Comparison of ENCODE assay signal across 9 cellular contexts in the genomic region with DNA sequence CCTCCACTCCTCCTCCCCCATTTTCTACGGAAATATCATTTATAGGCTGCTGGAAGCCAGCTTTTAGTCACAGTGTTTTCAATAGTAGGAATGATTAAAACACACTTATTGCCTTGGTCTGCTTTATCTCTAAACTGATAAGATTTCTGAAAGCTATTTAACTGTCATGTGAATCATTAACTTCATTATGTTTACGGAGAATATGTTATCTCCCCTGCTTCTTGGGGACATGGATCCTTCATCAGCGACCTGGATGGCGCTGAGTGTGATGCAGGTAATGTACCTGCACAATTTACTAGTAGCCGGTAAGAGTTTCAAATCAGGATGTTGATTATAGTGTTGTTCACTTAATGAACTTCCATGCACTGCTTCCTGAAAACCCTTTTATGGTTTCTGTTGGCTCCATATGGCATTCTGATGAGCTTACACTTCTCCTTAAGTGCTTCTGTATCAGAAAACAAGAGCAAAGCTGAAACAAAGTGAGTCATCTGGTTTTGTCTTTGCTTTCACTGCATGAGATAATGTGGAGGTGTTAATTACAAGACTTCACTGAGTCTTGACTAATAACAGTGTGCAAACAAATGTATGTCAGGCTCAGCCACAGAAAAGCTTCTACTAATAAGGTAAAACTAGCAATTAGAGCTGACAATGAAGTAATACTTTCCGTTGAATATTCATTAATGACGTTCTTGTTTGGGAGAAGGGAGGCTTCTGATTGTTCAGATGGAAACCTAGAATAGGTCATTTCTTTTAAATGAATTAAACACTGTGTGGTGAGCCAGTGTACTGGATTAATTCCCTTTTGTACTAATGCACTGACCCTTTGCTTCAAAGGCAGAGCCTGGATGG.
DNase-seq lines count a peak whose midpoint lies in the region; ATAC-seq and TF ChIP-seq lines count a peak whose summit lies in the region.
"Had no signal": no experiment of that assay in that cellular context is flagged by ENCODE, and none has a peak within 500 bp of the region (broad histone marks: within the 10 kb centered on the region; RNA-seq: fewer than 3 reads in every experiment).

No MANE protein-coding gene starts in this region.

- no peaks in the 10 kb centered on the region for H3K9me3 Mint-ChIP-seq in activated CD4-positive, alpha-beta T cell treated with anti-CD3 and anti-CD28 coated beads, Interleukin-2, amount 10 ng/mL, durations not matched to agents 24 days and 14 days
- H3K9me3 Mint-ChIP-seq: memory B cell had no signal

- no peaks in the 10 kb centered on the region for H3K36me3 Mint-ChIP-seq in activated CD4-positive, alpha-beta T cell treated with anti-CD3 and anti-CD28 coated beads, Interleukin-2, amount 10 ng/mL, durations not matched to agents 24 days and 14 days (ENCODE audit: low read depth)
- H3K36me3 Mint-ChIP-seq: memory B cell had no signal

- TF ChIP-seq CTCF in right atrium auricular region (IDR thresholded peaks at IDR 0.05) = no peak
- no peak for TF ChIP-seq CTCF in esophagus squamous epithelium (IDR thresholded peaks at IDR 0.05)

- H3K36me3 ChIP-seq in right atrium auricular region (no peaks in the 10 kb centered on the region), esophagus squamous epithelium (no peaks in the 10 kb centered on the region)

- WGBS in esophagus squamous epithelium, 2 donors = 60 to 66% methylated on average over 7 of the region's 7 CpGs

- H3K4me3 ChIP-seq in right atrium auricular region (no peak overlapping the region), esophagus squamous epithelium (no peak overlapping the region)

- H3K4me1 ChIP-seq in right atrium auricular region = peaks cover 0 to 50% of the 10 kb centered on the region in 2 donors
- peaks cover 0 to 37% (median 18%) of the 10 kb centered on the region in 3 donors for H3K4me1 ChIP-seq in esophagus squamous epithelium

- no peak overlapping the region for H3K4me3 Mint-ChIP-seq in activated CD4-positive, alpha-beta T cell treated with anti-CD3 and anti-CD28 coated beads, Interleukin-2, amount 10 ng/mL, durations not matched to agents 24 days and 14 days
- H3K4me3 Mint-ChIP-seq: memory B cell had no signal

- no peaks in the 10 kb centered on the region for H3K27me3 Mint-ChIP-seq in activated CD4-positive, alpha-beta T cell treated with anti-CD3 and anti-CD28 coated beads, Interleukin-2, amount 10 ng/mL, durations not matched to agents 24 days and 14 days
- H3K27me3 Mint-ChIP-seq: memory B cell had no signal

- peaks cover 2% of the 10 kb centered on the region for H3K4me1 Mint-ChIP-seq in activated CD4-positive, alpha-beta T cell treated with anti-CD3 and anti-CD28 coated beads, Interleukin-2, amount 10 ng/mL, durations not matched to agents 24 days and 14 days

- H3K27ac Mint-ChIP-seq in activated CD4-positive, alpha-beta T cell treated with anti-CD3 and anti-CD28 coated beads, Interleukin-2, amount 10 ng/mL, durations not matched to agents 24 days and 14 days = peak overlapping the region; percentile 18
- H3K27ac Mint-ChIP-seq: memory B cell had no signal

- DNase-seq in activated CD4-positive, alpha-beta T cell treated with anti-CD3 and anti-CD28 coated beads, Interleukin-2, amount 10 ng/mL, durations not matched to agents 24 days and 14 days = no peak
- DNase-seq in activated CD4-positive, alpha-beta T cell treated with anti-CD3 and anti-CD28 coated beads for 4 hours = no peak
- peak; percentile 97 for DNase-seq in NCI-H748 treated with DMSO at 0.1 percent for 48 hours (lab: John Stamatoyannopoulos, UW)
- no peak for DNase-seq in right atrium auricular region (ENCODE audit: low spot score)
- no peak for DNase-seq in UCSD-AML1 (lab: John Stamatoyannopoulos, UW; ENCODE audit: unreplicated experiment)
- DNase-seq in esophagus squamous epithelium (lab: John Stamatoyannopoulos, UW) = no peak
- DNase-seq in EL = no peak

- peak; percentile 76 for ATAC-seq in HG03103 (IDR thresholded peaks at IDR 0.05; ENCODE audit: low read depth, unreplicated experiment)

- peak overlapping the region; percentile 51 to 80 for H3K27ac ChIP-seq in right atrium auricular region
- H3K27ac ChIP-seq in esophagus squamous epithelium = no peak overlapping the region

- intact Hi-C loops in activated CD4-positive, alpha-beta T cell treated with anti-CD3 and anti-CD28 coated beads, Interleukin-2, amount 10 ng/mL, durations not matched to agents 24 days and 14 days (cut with micrococcal nuclease) = loop anchor here (10.0 kb wide), 1 partner anchor 324 kb away; no protein-coding TSS in a partner anchor
- intact Hi-C loops in esophagus squamous epithelium (cut with DNase I) = no loop called here

- no peak for TF ChIP-seq POLR2A in esophagus squamous epithelium (IDR thresholded peaks at IDR 0.05)

- H3K27me3 ChIP-seq in right atrium auricular region (no peaks in the 10 kb centered on the region), esophagus squamous epithelium (no peaks in the 10 kb centered on the region)

- H3K9me3 ChIP-seq in right atrium auricular region (no peaks in the 10 kb centered on the region), esophagus squamous epithelium (no peaks in the 10 kb centered on the region)

Comparison
In these comparisons a context has a peak if more than half of its experiments do, and no peak if none do; other contexts are left out.
1. H3K27ac ChIP-seq: peak in right atrium auricular region (2 of 2); none in esophagus squamous epithelium (0 of 4).